In genomic region chr2:236871500-236872001, GRCh38 we compare ENCODE assay signal across 8 cellular contexts.
A peak's percentile ranks its signal among the peaks of the same experiment; 100 is the strongest.
DNase-seq lines count a peak whose midpoint lies in the region; ATAC-seq and TF ChIP-seq lines count a peak whose summit lies in the region.

No MANE protein-coding gene starts in this region.

- H3K36me3 ChIP-seq in left lung (no peaks in the 10 kb centered on the region), tibial nerve (no peaks in the 10 kb centered on the region)

- peaks cover 0 to 45% of the 10 kb centered on the region in 2 donors for H3K4me1 ChIP-seq in left lung
- peaks cover 0 to 10% (median 0%) of the 10 kb centered on the region in 4 donors for H3K4me1 ChIP-seq in tibial nerve

- H3K9me3 ChIP-seq in left lung = no peaks in the 10 kb centered on the region
- H3K9me3 ChIP-seq in tibial nerve = peaks cover 0 to under 1% (median 0%) of the 10 kb centered on the region in 4 donors

- TF ChIP-seq POLR2A in tibial nerve (IDR thresholded peaks at IDR 0.05) = no peak

- DNase-seq in AG09309 (ENCODE audit: low read depth) (peak; percentile 96), LoVo (ENCODE audit: low spot score) (peak; percentile 16), brain pericyte (ENCODE audit: low read depth, low spot score) (peak; percentile 33), left lung (peak in 1 of 2 donors; percentile 80), tibial nerve (ENCODE audit: low spot score in 2 of 2) (peak in 1 of 2 donors; percentile 51), NCI-H146 (lab: John Stamatoyannopoulos, UW) (no peak)

- H3K4me3 ChIP-seq in AG09309 (ENCODE audit: control insufficient read depth, low read depth, low read length) (no peak overlapping the region), left lung (no peak overlapping the region), tibial nerve (no peak overlapping the region)

- H3K27me3 ChIP-seq in left lung = peaks cover 3 to 30% of the 10 kb centered on the region in 2 donors
- no peaks in the 10 kb centered on the region for H3K27me3 ChIP-seq in tibial nerve

- H3K27ac ChIP-seq in left lung (peak overlapping the region in 1 of 2 donors; percentile 96), tibial nerve (peak overlapping the region in 2 of 4 donors; percentile 22 to 62)

- TF ChIP-seq CTCF in AG09309 (IDR thresholded peaks at IDR 0.05; ENCODE audit: control insufficient read depth, insufficient read depth, low read depth, low read length, missing control alignments) (no peak), left lung (IDR thresholded peaks at IDR 0.05) (no peak), tibial nerve (IDR thresholded peaks at IDR 0.05) (no peak)

- intact Hi-C loops in left lung (cut with DNase I) = no loop called here

- ATAC-seq in left lung (peak; percentile 83), GM19467 (IDR thresholded peaks at IDR 0.05; ENCODE audit: unreplicated experiment) (no peak), HG02884 (IDR thresholded peaks at IDR 0.05; ENCODE audit: unreplicated experiment) (no peak)

- peak; percentile 86 to 89 for TF ChIP-seq EP300 in tibial nerve (IDR thresholded peaks at IDR 0.05)

- whole genome bisulfite sequencing in tibial nerve, 2 donors = 49 to 68% methylated on average over 6 of the region's 6 CpGs
